In the genomic region with DNA sequence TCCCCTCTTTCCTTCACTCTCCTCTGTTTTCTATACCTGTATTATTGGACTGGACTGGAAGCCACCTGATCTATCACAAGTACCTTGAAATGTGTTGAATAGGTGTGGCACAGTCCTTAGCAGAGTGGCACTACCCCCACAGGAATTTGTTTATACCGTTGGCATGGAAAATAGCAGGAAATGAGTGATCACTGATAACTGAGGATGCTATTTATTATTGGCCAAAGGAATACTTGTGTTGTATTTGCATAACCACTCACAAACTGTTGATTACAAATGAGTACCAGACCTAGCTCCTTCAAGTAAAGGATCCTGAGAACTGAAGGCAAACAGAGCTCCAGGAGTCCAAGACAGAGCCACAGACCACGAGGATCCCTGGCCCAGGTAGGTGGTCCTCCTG, we compare ENCODE assay signal across 20 cellular contexts. TPM values are rescaled to one million over a fixed set of nuclear protein-coding genes. Genes with fewer than 3 reads are reported as not detected.
DNase-seq lines count a peak whose midpoint lies in the region; ATAC-seq and TF ChIP-seq lines count a peak whose summit lies in the region.
"Had no signal": no experiment of that assay in that cellular context is flagged by ENCODE, and none has a peak within 500 bp of the region (broad histone marks: within the 10 kb centered on the region; RNA-seq: fewer than 3 reads in every experiment).

A gene with protein sequence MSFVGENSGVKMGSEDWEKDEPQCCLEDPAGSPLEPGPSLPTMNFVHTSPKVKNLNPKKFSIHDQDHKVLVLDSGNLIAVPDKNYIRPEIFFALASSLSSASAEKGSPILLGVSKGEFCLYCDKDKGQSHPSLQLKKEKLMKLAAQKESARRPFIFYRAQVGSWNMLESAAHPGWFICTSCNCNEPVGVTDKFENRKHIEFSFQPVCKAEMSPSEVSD (plus strand): TSS at position 301 of the 400 bp plus-strand sequence. CDS start 1,848 bp downstream, outside the sequence.

- no peak within 1 kb of the TSS for H3K27ac ChIP-seq in thoracic aorta
- H3K27ac ChIP-seq: 22Rv1; A549; BLaER1 treated with 17β-estradiol and CSF1 and Interleukin-3, amounts not matched to agents 10 nM and 100 nM; C4-2B had no signal

- DNase-seq in H7: peak; percentile 6
- no peak for DNase-seq in glutamatergic neuron
- no peak for DNase-seq in lower leg skin (ENCODE audit: low spot score in 2 of 2)
- no peak for DNase-seq in thoracic aorta (ENCODE audit: low spot score)
- no peak for DNase-seq in stimulated activated naive CD8-positive, alpha-beta T cell treated with anti-CD3 and anti-CD28 coated beads, Interleukin-15, Interleukin-2, amounts not matched to agents 100 U/mL and 50 U/mL, for 24 hours
- no peak for DNase-seq in COLO829 (ENCODE audit: low spot score)
- DNase-seq: AML-193; Caco-2; Calu3; CD4-positive, alpha-beta T cell; CD8-positive, alpha-beta T cell; DMS79 treated with DMSO at 0.1 percent for 48 hours; GF-D8 had no signal

- intact Hi-C loops in lower leg skin (cut with DNase I; ENCODE audit: low total_unique reads): no loop called here

- TF ChIP-seq POLR2A in lower leg skin (IDR thresholded peaks at IDR 0.05): no peak

- 32 to 33% methylated on average over 2 of the region's 2 CpGs for whole genome bisulfite sequencing in lower leg skin, 2 donors

- H3K4me3 ChIP-seq in H7 (ENCODE audit: insufficient read depth, low read depth, low read length) (no peak within 1 kb of the TSS), lower leg skin (ENCODE audit: low read depth, poor library complexity, severe bottlenecking) (no peak within 1 kb of the TSS), thoracic aorta (no peak within 1 kb of the TSS)
- H3K4me3 ChIP-seq: A549; BLaER1 treated with 17β-estradiol and CSF1 and Interleukin-3, amounts not matched to agents 10 nM and 100 nM had no signal

- no peaks in the 10 kb centered on the region for H3K9me3 ChIP-seq in thoracic aorta
- H3K9me3 ChIP-seq: A549 had no signal

- peaks cover 5% of the 10 kb centered on the region for H3K27me3 Mint-ChIP-seq in glutamatergic neuron (ENCODE audit: unreplicated experiment)
- H3K27me3 Mint-ChIP-seq: B cell; CD4-positive, alpha-beta T cell had no signal

- TF ChIP-seq CTCF in glutamatergic neuron (IDR thresholded peaks at IDR 0.05; ENCODE audit: partially characterized antibody, unreplicated experiment) (no peak), lower leg skin (IDR thresholded peaks at IDR 0.05) (no peak), thoracic aorta (IDR thresholded peaks at IDR 0.05) (no peak)

- H3K36me3 ChIP-seq in H7 (replicated peaks; ENCODE audit: control insufficient read depth, insufficient read depth, low read length): no peaks in the 10 kb centered on the region
- H3K36me3 ChIP-seq in thoracic aorta: no peaks in the 10 kb centered on the region
- H3K36me3 ChIP-seq: BLaER1 treated with 17β-estradiol and CSF1 and Interleukin-3, amounts not matched to agents 10 nM and 100 nM had no signal

- H3K27me3 ChIP-seq in H7 (ENCODE audit: control insufficient read depth, insufficient read depth, low read length) (no peaks in the 10 kb centered on the region; the same call in 1 of the 2 replicates), thoracic aorta (replicated peaks; ENCODE audit: insufficient read depth) (no peaks in the 10 kb centered on the region)
- H3K27me3 ChIP-seq: BLaER1 treated with 17β-estradiol and CSF1 and Interleukin-3, amounts not matched to agents 10 nM and 100 nM had no signal

- H3K4me1 ChIP-seq in thoracic aorta (ENCODE audit: control insufficient read depth in 1 of 2, low read depth in 2 of 2): no peaks in the 10 kb centered on the region
- H3K4me1 ChIP-seq: A549, Caco-2 had no signal

- peaks cover 5% of the 10 kb centered on the region for H3K36me3 Mint-ChIP-seq in glutamatergic neuron (ENCODE audit: unreplicated experiment)
- H3K36me3 Mint-ChIP-seq: CD8-positive, alpha-beta T cell had no signal

- ATAC-seq in thoracic aorta (ENCODE audit: insufficient number of reproducible peaks, low FRiP score, low read depth) (peak; percentile 20), GM18873 (IDR thresholded peaks at IDR 0.05; ENCODE audit: low FRiP score, unreplicated experiment) (no peak)
- ATAC-seq in stimulated activated naive CD8-positive, alpha-beta T cell treated with anti-CD3 and anti-CD28 coated beads, Interleukin-15, Interleukin-2, amounts not matched to agents 100 U/mL and 50 U/mL, for 24 hours: no peak
- ATAC-seq: A549; CD8-positive, alpha-beta T cell had no signal

- H3K9me3 Mint-ChIP-seq in glutamatergic neuron (ENCODE audit: unreplicated experiment): no peaks in the 10 kb centered on the region
- H3K9me3 Mint-ChIP-seq: CD4-positive, alpha-beta T cell; CD8-positive, alpha-beta T cell had no signal

- H3K27ac Mint-ChIP-seq in glutamatergic neuron (ENCODE audit: unreplicated experiment): peak within 1 kb of the TSS; percentile 77
- H3K27ac Mint-ChIP-seq: B cell; CD4-positive, alpha-beta T cell; CD8-positive, alpha-beta T cell had no signal

- H3K4me3 Mint-ChIP-seq in glutamatergic neuron (ENCODE audit: unreplicated experiment): peak within 1 kb of the TSS; percentile 65
- H3K4me3 Mint-ChIP-seq: B cell; CD4-positive, alpha-beta T cell; CD8-positive, alpha-beta T cell had no signal

- H3K4me1 Mint-ChIP-seq in glutamatergic neuron (ENCODE audit: low read depth, unreplicated experiment): peaks cover 14% of the 10 kb centered on the region
- H3K4me1 Mint-ChIP-seq: B cell had no signal

RNA-seq across cellular contexts. Expression of the gene that starts here (rescaled TPM):
- 0.62 and 1.00 TPM in 2 replicates for total RNA-seq in H7 (2014; rRNA removed; shearing (Covaris generic))
- total RNA-seq in glutamatergic neuron (ENCODE audit: unreplicated experiment): not detected
- 100 to 1,000 TPM; 132 to 315 (median 147) TPM for total RNA-seq in lower leg skin
- not detected for total RNA-seq in thoracic aorta
- total RNA-seq: A172; Caco-2; CD4-positive, alpha-beta T cell; CD8-positive, alpha-beta T cell had no signal

Comparison
In these comparisons a context has a peak if more than half of its experiments do, and no peak if none do; other contexts are left out.
1. RNA of the gene that starts here (total RNA-seq): 132 to 315 TPM in lower leg skin; not detected in thoracic aorta, 0.62 to 1.00 TPM in H7 and not detected in glutamatergic neuron (single experiment); every median in the first group is over 10 times any median in the second.
2. Peak in DNase-seq in H7; RNA of the gene not detected or under 1 TPM.
3. Peak in ATAC-seq in thoracic aorta; RNA of the gene not detected or under 1 TPM.